In the genomic region with DNA sequence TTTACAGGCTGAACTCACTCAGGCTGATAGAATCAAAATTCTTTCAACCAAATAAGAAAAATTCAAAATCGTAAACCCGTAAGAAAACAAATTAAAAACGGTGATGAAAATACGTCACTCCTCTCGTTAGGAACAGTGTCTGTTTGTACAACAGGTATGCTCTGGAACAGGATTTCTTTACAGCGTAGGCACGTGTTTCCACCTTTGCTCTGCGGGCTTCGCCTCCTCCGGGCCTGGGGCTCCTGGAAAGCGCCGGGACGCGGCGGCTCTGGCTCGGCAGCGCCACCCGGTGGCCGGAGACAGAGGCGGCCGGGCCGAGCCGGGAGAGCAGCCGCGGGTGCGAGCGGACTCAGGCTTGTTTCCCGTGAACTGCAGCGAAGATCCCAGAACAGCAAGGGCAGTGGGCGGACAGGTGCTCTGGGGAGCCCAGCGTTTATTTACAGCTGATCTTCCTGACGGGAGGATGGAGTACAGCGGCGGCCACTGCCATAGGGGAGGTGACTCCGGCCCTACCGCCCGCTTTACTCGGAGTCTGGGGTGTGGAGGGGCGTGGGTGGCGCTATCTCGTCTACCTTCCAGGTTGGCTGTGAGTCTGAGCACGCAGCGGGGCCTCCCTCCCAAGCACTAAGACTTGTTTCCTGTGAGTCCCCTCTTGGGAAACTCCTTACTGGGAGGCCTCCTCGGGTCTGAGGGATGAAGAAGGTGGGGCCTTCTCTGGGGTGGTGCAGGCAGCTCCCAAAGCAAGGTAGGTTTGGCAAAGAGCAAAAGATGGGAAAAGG, we compare ENCODE assay signal across 8 cellular contexts. TPM values are rescaled to one million over a fixed set of nuclear protein-coding genes. Genes with fewer than 3 reads are reported as not detected.
A peak's percentile ranks its signal among the peaks of the same experiment; 100 is the strongest.
DNase-seq lines count a peak whose midpoint lies in the region; ATAC-seq, FAIRE-seq and TF ChIP-seq lines count a peak whose summit lies in the region.

No MANE protein-coding gene starts in this region.

- H2BK5ac ChIP-seq in mesenchymal stem cell (ENCODE audit: low read depth, low read length, poor library complexity, severe bottlenecking), result no peak overlapping the region

- H2BK15ac ChIP-seq in mesenchymal stem cell (ENCODE audit: low read depth, poor library complexity, severe bottlenecking), result no peak overlapping the region

- H3K36me3 ChIP-seq in Caco-2 (ENCODE audit: control insufficient read depth, insufficient read depth, low read length) (no peaks in the 10 kb centered on the region), mesenchymal stem cell (ENCODE audit: control insufficient read depth in 1 of 2, insufficient read depth in 2 of 2, low read depth in 1 of 2, low read length in 2 of 2) (peaks cover 46 to 57% of the 10 kb centered on the region in 2 experiments)

- H4K8ac ChIP-seq in mesenchymal stem cell (ENCODE audit: low read length), result peak overlapping the region; percentile 27

- no peaks in the 10 kb centered on the region for H3K4me1 Mint-ChIP-seq in Caco-2 (ENCODE audit: low read depth, unreplicated experiment)

- H3K4ac ChIP-seq in mesenchymal stem cell (ENCODE audit: low read depth in 1 of 2, low read length in 2 of 2), result no peak overlapping the region

- TSS peak; percentile 96 for BruUV-seq in Caco-2 (replicated peaks; lab: Mats Ljungman, UMichigan)

- peaks cover 15% of the 10 kb centered on the region for H3K36me3 Mint-ChIP-seq in Caco-2 (ENCODE audit: insufficient read depth, unreplicated experiment)

- H2AFZ ChIP-seq in mesenchymal stem cell (ENCODE audit: low read depth, low read length), result no peak overlapping the region

- H3K23ac ChIP-seq in mesenchymal stem cell (ENCODE audit: low read length in 2 of 2), result no peak overlapping the region

- intact Hi-C loops in Caco-2 (cut with micrococcal nuclease; ENCODE audit: unreplicated experiment), result loop anchor here (1.0 to 5.0 kb wide), 3 partner anchors 69 to 267 kb away; no protein-coding TSS in a partner anchor

- H3K27me3 ChIP-seq in Caco-2 (replicated peaks; ENCODE audit: control insufficient read depth, insufficient read depth, low read length) (no peaks in the 10 kb centered on the region), mesenchymal stem cell (ENCODE audit: control insufficient read depth in 1 of 2, insufficient read depth in 1 of 2, low read length in 2 of 2) (peaks cover 5 to 9% of the 10 kb centered on the region in 2 experiments)

- peak overlapping the region; percentile 95 for H3K27ac Mint-ChIP-seq in Caco-2 (ENCODE audit: unreplicated experiment)

- H3K14ac ChIP-seq in mesenchymal stem cell (ENCODE audit: low read length in 2 of 2), result no peak overlapping the region

- H4K91ac ChIP-seq in mesenchymal stem cell (ENCODE audit: low read length), result no peak overlapping the region

- H3K9me3 ChIP-seq in Caco-2, result no peaks in the 10 kb centered on the region
- H3K9me3 ChIP-seq in mesenchymal stem cell (ENCODE audit: control insufficient read depth, low read length), result no peaks in the 10 kb centered on the region

- 30% methylated on average over 41 of the region's 44 CpGs for WGBS in mesenchymal stem cell

- POLR2A ChIA-PET in Caco-2 (lab: Charles Lee), result interaction anchor here (1.5 kb wide), 1 partner anchor 39 kb away, joined by 6 read pairs; no protein-coding TSS in a partner anchor

- H3K27me3 Mint-ChIP-seq in Caco-2 (ENCODE audit: insufficient read depth, unreplicated experiment), result no peaks in the 10 kb centered on the region

- H3K9ac ChIP-seq in mesenchymal stem cell (ENCODE audit: low read length), result peak overlapping the region; percentile 29

- DNase-seq in Caco-2 (peak; percentile 79 to 83), NB4 (ENCODE audit: low read depth) (peak; percentile 64), mesenchymal stem cell (peak; percentile 44), SIG-M5 (lab: John Stamatoyannopoulos, UW) (no peak)
- peak; percentile 74 for DNase-seq in activated CD4-positive, alpha-beta T cell treated with anti-CD3 and anti-CD28 coated beads for 48 hours
- DNase-seq in stimulated activated CD8-positive, alpha-beta memory T cell treated with anti-CD3 and anti-CD28 coated beads, Interleukin-7, amount 100 ng/mL, for 24 hours (ENCODE audit: low read depth), result peak; percentile 18

- H3K4me1 ChIP-seq in Caco-2 (peaks cover 12% of the 10 kb centered on the region), mesenchymal stem cell (ENCODE audit: control insufficient read depth, insufficient read depth, low read depth, low read length) (peaks cover 3% of the 10 kb centered on the region)

- ATAC-seq in HG03135 (IDR thresholded peaks at IDR 0.05; ENCODE audit: unreplicated experiment), result no peak

- H3K79me1 ChIP-seq in mesenchymal stem cell (replicated peaks; ENCODE audit: low read length, poor library complexity, severe bottlenecking), result no peaks in the 10 kb centered on the region

- H3K18ac ChIP-seq in mesenchymal stem cell (ENCODE audit: low read depth in 1 of 2, low read length in 2 of 2), result no peak overlapping the region

- TF ChIP-seq POLR2A in NB4 (IDR thresholded peaks at IDR 0.05; ENCODE audit: extremely low read depth, insufficient read length), result no peak

- no peaks in the 10 kb centered on the region for H3K9me3 Mint-ChIP-seq in Caco-2 (ENCODE audit: unreplicated experiment)

- H3K27ac ChIP-seq in mesenchymal stem cell (ENCODE audit: low read length, poor library complexity, severe bottlenecking), result no peak overlapping the region

- CTCF ChIA-PET in Caco-2 (lab: Charles Lee), result interaction anchor here (0.6 to 1.5 kb wide), 4 partner anchors 40 to 235 kb away, joined by 4 to 11 read pairs (median 7); a partner anchor contains a TSS

- TF ChIP-seq CTCF in Caco-2 (IDR thresholded peaks at IDR 0.05; ENCODE audit: insufficient read depth in 1 of 2, low read depth in 1 of 2, low read length in 1 of 2, severe bottlenecking in 1 of 2, unreplicated experiment in 1 of 2), result peak; percentile 56 to 76
- TF ChIP-seq CTCF in NB4 (IDR thresholded peaks at IDR 0.05; ENCODE audit: low read depth, low read length), result peak; percentile 66

- FAIRE-seq in colon (lab: Jason Lieb, UNC), result peak; percentile 45

- H2AK5ac ChIP-seq in mesenchymal stem cell (ENCODE audit: low read length, severe bottlenecking), result no peak overlapping the region

- H3K4me3 ChIP-seq in Caco-2 (ENCODE audit: low read depth, low read length) (no peak overlapping the region; the same call in 1 of the 2 replicates), NB4 (ENCODE audit: low read depth, low read length) (no peak overlapping the region), mesenchymal stem cell (ENCODE audit: insufficient read depth in 1 of 2, low read depth in 1 of 2, low read length in 2 of 2) (no peak overlapping the region)

- H2BK12ac ChIP-seq in mesenchymal stem cell (ENCODE audit: low read length in 2 of 2), result no peak overlapping the region

- H3K4me3 Mint-ChIP-seq in Caco-2 (ENCODE audit: unreplicated experiment), result peak overlapping the region; percentile 68

- no peak overlapping the region for H2BK120ac ChIP-seq in mesenchymal stem cell (ENCODE audit: low read depth, low read length)

- no peak overlapping the region for H3K4me2 ChIP-seq in mesenchymal stem cell (ENCODE audit: low read length, poor library complexity, severe bottlenecking)

RNA-seq across cellular contexts. Expression of a gene that starts 40.5 kb away (rescaled TPM):
- total RNA-seq in Caco-2 (2022), result 8.0 and 8.2 TPM in 2 replicates
- 1.7 TPM for polyA plus RNA-seq in mesenchymal stem cell (2013, experiment 1 of 2)
- 1.5 TPM for polyA plus RNA-seq in mesenchymal stem cell (2013, experiment 2 of 2)
